ENCODE assay signal across 9 cellular contexts in genomic region chr4:82780398-82781231, GRCh38. TPM values are rescaled to one million over a fixed set of nuclear protein-coding genes. Genes with fewer than 3 reads are reported as not detected.
A peak's percentile ranks its signal among the peaks of the same experiment; 100 is the strongest.
DNase-seq lines count a peak whose midpoint lies in the region; ATAC-seq and TF ChIP-seq lines count a peak whose summit lies in the region.
"Had no signal": no experiment of that assay in that cellular context is flagged by ENCODE, and none has a peak within 500 bp of the region (broad histone marks: within the 10 kb centered on the region; RNA-seq: fewer than 3 reads in every experiment).

No MANE protein-coding gene starts in this region.

- no peak overlapping the region for H3K27ac Mint-ChIP-seq in glutamatergic neuron (ENCODE audit: unreplicated experiment)

- TF ChIP-seq CTCF in RWPE1 (conservative IDR thresholded peaks at IDR 0.05; ENCODE audit: low read depth) (no peak), glutamatergic neuron (IDR thresholded peaks at IDR 0.05; ENCODE audit: partially characterized antibody, unreplicated experiment) (no peak)

- CTCF ChIA-PET in RWPE1 (lab: Yijun Ruan, JAX), result no interaction called here

- POLR2A ChIA-PET in RWPE1 (lab: Yijun Ruan, JAX; ENCODE audit: low non-redundant PET), result no interaction called here

- no peak overlapping the region for H3K4me3 ChIP-seq in Jurkat, Clone E6-1 (ENCODE audit: low read length)
- H3K4me3 ChIP-seq: suprapubic skin had no signal

- intact Hi-C loops in Right ventricle myocardium superior (cut with DNase I), result no loop called here

- H3K27me3 Mint-ChIP-seq in glutamatergic neuron (ENCODE audit: unreplicated experiment), result peaks cover 5% of the 10 kb centered on the region

- peak overlapping the region; percentile 14; the same call in 1 of the 2 replicates for H3K27ac ChIP-seq in RWPE1
- peak overlapping the region; percentile 79 for H3K27ac ChIP-seq in temporal lobe (ENCODE audit: low read depth, low read length)
- H3K27ac ChIP-seq: suprapubic skin had no signal

- peak; percentile 34 for DNase-seq in Jurkat, Clone E6-1 (ENCODE audit: low read depth, low spot score)
- no peak for DNase-seq in RWPE1 (ENCODE audit: low spot score)
- peak; percentile 88 for DNase-seq in Right ventricle myocardium superior
- no peak for DNase-seq in stimulated activated CD4-positive, alpha-beta T cell treated with anti-CD3 and anti-CD28 coated beads, Interleukin-4, amount 100 ng/mL, for 1 hour
- no peak for DNase-seq in glutamatergic neuron

- H3K36me3 Mint-ChIP-seq in glutamatergic neuron (ENCODE audit: unreplicated experiment), result peaks cover 4% of the 10 kb centered on the region

- H3K4me1 Mint-ChIP-seq in glutamatergic neuron (ENCODE audit: low read depth, unreplicated experiment), result peaks cover 17% of the 10 kb centered on the region

- no peaks in the 10 kb centered on the region for H3K9me3 Mint-ChIP-seq in glutamatergic neuron (ENCODE audit: unreplicated experiment)

- H3K4me3 Mint-ChIP-seq in glutamatergic neuron (ENCODE audit: unreplicated experiment), result no peak overlapping the region

- peak; percentile 82 for ATAC-seq in GM18909 (IDR thresholded peaks at IDR 0.05; ENCODE audit: poor library complexity, unreplicated experiment)
- ATAC-seq in Right ventricle myocardium superior (ENCODE audit: poor library complexity), result peak; percentile 71
- no peak for ATAC-seq in GM18517 (IDR thresholded peaks at IDR 0.05; ENCODE audit: unreplicated experiment)

RNA-seq across cellular contexts. Expression of gene SCD5, which starts 18.0 kb away (rescaled TPM):
- polyA plus RNA-seq in Jurkat, Clone E6-1 (2012; ENCODE audit: insufficient read depth, insufficient read length), result 11.3 TPM
- total RNA-seq in Right ventricle myocardium superior, result 4.9 TPM
- 271 TPM for total RNA-seq in temporal lobe
- 31.9 TPM for total RNA-seq in glutamatergic neuron (ENCODE audit: unreplicated experiment)

Comparison
In these comparisons a context has a peak if more than half of its experiments do, and no peak if none do; other contexts are left out.
1. DNase-seq: peak in Jurkat, Clone E6-1 (single experiment) and Right ventricle myocardium superior (single experiment); none in RWPE1 (single experiment), stimulated activated CD4-positive, alpha-beta T cell treated with anti-CD3 and anti-CD28 coated beads, Interleukin-4, amount 100 ng/mL, for 1 hour (single experiment) and glutamatergic neuron (single experiment).